In the genomic region with DNA sequence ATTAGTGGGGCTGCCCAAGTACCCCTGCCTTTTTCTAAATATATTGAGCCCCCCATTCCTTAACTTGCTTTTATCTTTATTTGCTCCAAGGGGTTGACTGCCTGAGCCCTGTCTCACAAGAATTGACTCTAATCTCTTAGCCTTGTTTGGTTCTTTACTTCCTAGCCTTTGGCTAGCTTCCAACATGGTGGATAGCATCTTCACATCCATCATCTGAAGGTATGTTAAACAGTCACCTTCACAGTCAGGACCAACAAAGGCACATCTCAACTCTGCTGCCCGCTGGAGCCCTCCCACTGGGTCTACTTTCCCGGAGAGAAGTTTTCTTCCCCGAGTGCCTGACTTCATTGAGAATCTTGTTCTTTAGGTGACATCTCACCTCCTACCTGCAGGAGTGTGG, we compare ENCODE assay signal across 29 cellular contexts.
"Had no signal": no experiment of that assay in that cellular context is flagged by ENCODE, and none has a peak within 500 bp of the region (broad histone marks: within the 10 kb centered on the region; RNA-seq: fewer than 3 reads in every experiment).

No MANE protein-coding gene starts in this region.

- H3K4me3 ChIP-seq: colonic mucosa, coronary artery, dorsolateral prefrontal cortex, esophagus muscularis mucosa, esophagus squamous epithelium, gastrocnemius medialis, gastroesophageal sphincter, heart left ventricle, heart right ventricle had no signal

- ATAC-seq: effector memory CD8-positive, alpha-beta T cell; esophagus mucosa; foreskin keratinocyte; gastrocnemius medialis; gastroesophageal sphincter; heart left ventricle; heart right ventricle had no signal

- DNase-seq: colonic mucosa; cortex of kidney; dermis blood vessel endothelial cell; dorsolateral prefrontal cortex; effector CD4-positive, alpha-beta T cell; effector CD8-positive, alpha-beta T cell; effector memory CD4-positive, alpha-beta T cell; effector memory CD8-positive, alpha-beta T cell; endodermal cell; erythroblast; esophagus squamous epithelium; foreskin fibroblast; foreskin keratinocyte; foreskin melanocyte; gastrocnemius medialis; glutamatergic neuron; head of caudate nucleus; heart left ventricle; heart right ventricle had no signal

- H3K36me3 ChIP-seq: colonic mucosa, esophagus muscularis mucosa, esophagus squamous epithelium, gastrocnemius medialis, gastroesophageal sphincter, heart left ventricle, heart right ventricle had no signal

- H3K27me3 ChIP-seq: colonic mucosa, dorsolateral prefrontal cortex, esophagus muscularis mucosa, esophagus squamous epithelium, foreskin keratinocyte, gastrocnemius medialis, gastroesophageal sphincter, heart left ventricle, heart right ventricle had no signal

- H3K9me3 Mint-ChIP-seq: dendritic cell treated with granulocyte-macrophage colony-stimulating factor and Interleukin-4, amounts not matched to agents 40 ng/mL and 50 ng/mL, for 4 days; endodermal cell had no signal

- H3K27me3 Mint-ChIP-seq: dendritic cell treated with granulocyte-macrophage colony-stimulating factor and Interleukin-4, amounts not matched to agents 40 ng/mL and 50 ng/mL, for 4 days; effector memory CD8-positive, alpha-beta T cell had no signal

- FAIRE-seq: colon, endometrium, endothelial cell of umbilical vein, frontal cortex had no signal

- H3K9me3 ChIP-seq: colonic mucosa, esophagus muscularis mucosa, esophagus squamous epithelium, gastrocnemius medialis, gastroesophageal sphincter, heart left ventricle, heart right ventricle had no signal

- H3K27ac Mint-ChIP-seq: dendritic cell treated with granulocyte-macrophage colony-stimulating factor and Interleukin-4, amounts not matched to agents 40 ng/mL and 50 ng/mL, for 4 days; effector memory CD8-positive, alpha-beta T cell; endodermal cell had no signal

- H3K4me3 Mint-ChIP-seq: dendritic cell treated with granulocyte-macrophage colony-stimulating factor and Interleukin-4, amounts not matched to agents 40 ng/mL and 50 ng/mL, for 4 days; effector memory CD8-positive, alpha-beta T cell; endodermal cell had no signal

- H3K27ac ChIP-seq: colonic mucosa, coronary artery, dorsolateral prefrontal cortex, epithelial cell of prostate, esophagus muscularis mucosa, esophagus squamous epithelium, foreskin keratinocyte, gastrocnemius medialis, gastroesophageal sphincter, heart left ventricle, heart right ventricle had no signal

- H3K4me1 ChIP-seq: colonic mucosa, esophagus muscularis mucosa, esophagus squamous epithelium, foreskin keratinocyte, gastroesophageal sphincter had no signal
